ENCODE assay signal across 8 cellular contexts in genomic region chr2:197287596-197287932, GRCh38. TPM values are rescaled to one million over a fixed set of nuclear protein-coding genes. Genes with fewer than 3 reads are reported as not detected.
DNase-seq lines count a peak whose midpoint lies in the region; ATAC-seq and TF ChIP-seq lines count a peak whose summit lies in the region.
"Not testable (repeated sequence)": the region's sequence is repeated elsewhere in the genome, so short reads cannot be mapped to it uniquely, and the experiment has no call there.

No MANE protein-coding gene starts in this region.

- ATAC-seq in GM18520 (IDR thresholded peaks at IDR 0.05; ENCODE audit: unreplicated experiment) (peak; percentile 14), GM21619 (IDR thresholded peaks at IDR 0.05; ENCODE audit: unreplicated experiment) (peak; percentile 14), HG03469 (IDR thresholded peaks at IDR 0.05; ENCODE audit: unreplicated experiment) (peak; percentile 11), Right ventricle myocardium inferior (peak; percentile 13), sciatic nerve (peak; percentile 15)

- not testable (repeated sequence) for H3K9me3 Mint-ChIP-seq in activated CD4-positive, alpha-beta T cell treated with anti-CD3 and anti-CD28 coated beads, Interleukin-2, amount 10 ng/mL, durations not matched to agents 24 days and 14 days

- DNase-seq in activated CD4-positive, alpha-beta T cell treated with anti-CD3 and anti-CD28 coated beads, Interleukin-2, amount 10 ng/mL, durations not matched to agents 24 days and 14 days; adipocyte (ENCODE audit: low read depth); Right ventricle myocardium inferior (ENCODE audit: missing footprints); sciatic nerve (ENCODE audit: low spot score); vagina (ENCODE audit: extremely low spot score in 2 of 2): not testable (repeated sequence)

- H3K9ac ChIP-seq in adipocyte (ENCODE audit: low read length), result not testable (repeated sequence)

- peak overlapping the region; percentile 73 for H3K4me3 Mint-ChIP-seq in activated CD4-positive, alpha-beta T cell treated with anti-CD3 and anti-CD28 coated beads, Interleukin-2, amount 10 ng/mL, durations not matched to agents 24 days and 14 days

- peaks cover 33% of the 10 kb centered on the region for H3K36me3 Mint-ChIP-seq in activated CD4-positive, alpha-beta T cell treated with anti-CD3 and anti-CD28 coated beads, Interleukin-2, amount 10 ng/mL, durations not matched to agents 24 days and 14 days (ENCODE audit: low read depth)

- TF ChIP-seq CTCF in vagina (IDR thresholded peaks at IDR 0.05), result not testable (repeated sequence)

- not testable (repeated sequence) for H3K9me3 ChIP-seq in adipocyte (ENCODE audit: control insufficient read depth, low read length); vagina

- H3K4me3 ChIP-seq in adipocyte (ENCODE audit: low read length), result peak overlapping the region; percentile 27
- not testable (repeated sequence) for H3K4me3 ChIP-seq in vagina

- H3K27me3 ChIP-seq in adipocyte (replicated peaks; ENCODE audit: control insufficient read depth, insufficient read depth, low read length); vagina: not testable (repeated sequence)

- intact Hi-C loops in activated CD4-positive, alpha-beta T cell treated with anti-CD3 and anti-CD28 coated beads, Interleukin-2, amount 10 ng/mL, durations not matched to agents 24 days and 14 days (cut with micrococcal nuclease), result loop anchor here (1.0 kb wide), 3 partner anchors 11 to 25 kb away; no protein-coding TSS in a partner anchor
- intact Hi-C loops in Right ventricle myocardium inferior (cut with DNase I); sciatic nerve (cut with DNase I); vagina (cut with DNase I): not testable (repeated sequence)

- peaks cover 61% of the 10 kb centered on the region for H3K4me1 Mint-ChIP-seq in activated CD4-positive, alpha-beta T cell treated with anti-CD3 and anti-CD28 coated beads, Interleukin-2, amount 10 ng/mL, durations not matched to agents 24 days and 14 days

- peak overlapping the region; percentile 69 for H3K27ac ChIP-seq in vagina

- not testable (repeated sequence) for TF ChIP-seq POLR2A in vagina (IDR thresholded peaks at IDR 0.05)

- H3K4me1 ChIP-seq in adipocyte (ENCODE audit: control insufficient read depth, insufficient read depth, low read length), result not testable (repeated sequence)
- H3K4me1 ChIP-seq in vagina, result peaks cover 22% of the 10 kb centered on the region

- H3K27ac Mint-ChIP-seq in activated CD4-positive, alpha-beta T cell treated with anti-CD3 and anti-CD28 coated beads, Interleukin-2, amount 10 ng/mL, durations not matched to agents 24 days and 14 days, result peak overlapping the region; percentile 97

- not testable (repeated sequence) for H3K36me3 ChIP-seq in adipocyte (ENCODE audit: control insufficient read depth, insufficient read depth, low read length, severe bottlenecking); vagina

- H3K27me3 Mint-ChIP-seq in activated CD4-positive, alpha-beta T cell treated with anti-CD3 and anti-CD28 coated beads, Interleukin-2, amount 10 ng/mL, durations not matched to agents 24 days and 14 days, result not testable (repeated sequence)

RNA-seq across cellular contexts. Expression of gene ANKRD44, which starts 23.0 kb away (rescaled TPM):
- 130 and 147 TPM in 2 replicates for total RNA-seq in activated CD4-positive, alpha-beta T cell treated with anti-CD3 and anti-CD28 coated beads, Interleukin-2, amount 10 ng/mL, durations not matched to agents 24 days and 14 days
- total RNA-seq in Right ventricle myocardium inferior (10.5 TPM), sciatic nerve (77.8 TPM), vagina (46.4 TPM)
